ENCODE assay signal across 8 cellular contexts in genomic region chr1:117365350-117366280, GRCh38. TPM values are rescaled to one million over a fixed set of nuclear protein-coding genes. Genes with fewer than 3 reads are reported as not detected.
A peak's percentile ranks its signal among the peaks of the same experiment; 100 is the strongest.
DNase-seq lines count a peak whose midpoint lies in the region; ATAC-seq and TF ChIP-seq lines count a peak whose summit lies in the region.

No MANE protein-coding gene starts in this region.

- H3K36me3 ChIP-seq in Panc1 (ENCODE audit: control insufficient read depth, insufficient read depth, low read length) = no peaks in the 10 kb centered on the region; the same call in 1 of the 2 replicates
- no peaks in the 10 kb centered on the region for H3K36me3 ChIP-seq in ovary

- in situ Hi-C loops in Panc1 (cut with HindIII; ENCODE audit: low pct_unique_long_range_greater_than_20kb, low sequenced_read_pairs) (no loop called here), GM13977 (cut with MboI; ENCODE audit: low pct_unique_long_range_greater_than_20kb, low sequenced_read_pairs, unreplicated experiment) (no loop called here)

- TF ChIP-seq POLR2A in ovary (IDR thresholded peaks at IDR 0.05) = no peak

- H3K27me3 ChIP-seq in Panc1 (ENCODE audit: control insufficient read depth, insufficient read depth, low read length) (no peaks in the 10 kb centered on the region), ovary (no peaks in the 10 kb centered on the region)

- intact Hi-C loops in Panc1 (cut with micrococcal nuclease; ENCODE audit: unreplicated experiment) (no loop called here), ovary (cut with DNase I) (loop anchor here in 2 of 4 donors (10.0 kb wide), 2 partner anchors 389 to 991 kb away; partner anchors contain the start of gene ATP1A1 (in 1 of the 2))

- no peak for ATAC-seq in Panc1
- no peak for ATAC-seq in GM19463 (IDR thresholded peaks at IDR 0.05; ENCODE audit: unreplicated experiment)
- ATAC-seq in GM21786 (IDR thresholded peaks at IDR 0.05; ENCODE audit: unreplicated experiment) = no peak

- H3K4me3 ChIP-seq in GM12875 (ENCODE audit: low read depth, low read length) (peak overlapping the region; percentile 77), Panc1 (ENCODE audit: low read depth in 2 of 2, low read length in 2 of 2) (peak overlapping the region; percentile 81 to 93), epithelial cell of esophagus (ENCODE audit: low read length) (peak overlapping the region; percentile 75), ovary (peak overlapping the region; percentile 65)

- peak overlapping the region; percentile 89 for H3K27ac ChIP-seq in Panc1 (ENCODE audit: low read length)
- peak overlapping the region; percentile 96 to 99 for H3K27ac ChIP-seq in ovary

- 26 to 31% (median 28%) methylated on average over 11 of the region's 11 CpGs for WGBS in ovary, 3 donors

- DNase-seq in Panc1 (ENCODE audit: low read depth, low spot score) (no peak), epithelial cell of esophagus (ENCODE audit: low read depth) (no peak), ovary (peak; percentile 21 to 70 (median 34)), GM13977 (ENCODE audit: low spot score) (no peak), COR-L47 (lab: John Stamatoyannopoulos, UW) (no peak)

- H3K9me3 ChIP-seq in Panc1 (ENCODE audit: control insufficient read depth, insufficient read depth, low read depth, low read length) (no peaks in the 10 kb centered on the region), ovary (no peaks in the 10 kb centered on the region)

- TSS peak; percentile 90 for BruUV-seq in Panc1 (replicated peaks; lab: Mats Ljungman, UMichigan)

- CTCF ChIA-PET in Panc1 (lab: Charles Lee) = no interaction called here

- TF ChIP-seq EP300 in ovary (IDR thresholded peaks at IDR 0.05) = no peak

- POLR2A ChIA-PET in Panc1 (lab: Charles Lee) = no interaction called here

- H3K4me1 ChIP-seq in Panc1 (ENCODE audit: control insufficient read depth, insufficient read depth, low read length) (peaks cover 5% of the 10 kb centered on the region), ovary (ENCODE audit: insufficient read depth) (peaks cover 3% of the 10 kb centered on the region)

- TF ChIP-seq CTCF in GM12875 (IDR thresholded peaks at IDR 0.05; ENCODE audit: borderline replicate concordance, insufficient read depth, low read depth, low read length) = no peak
- TF ChIP-seq CTCF in Panc1 (IDR thresholded peaks at IDR 0.05) = no peak
- TF ChIP-seq CTCF in epithelial cell of esophagus (IDR thresholded peaks at IDR 0.05; ENCODE audit: insufficient read depth, low read depth, low read length, missing control alignments) = no peak
- TF ChIP-seq CTCF in ovary (IDR thresholded peaks at IDR 0.05) = no peak
- TF ChIP-seq CTCF in GM13977 (IDR thresholded peaks at IDR 0.05; ENCODE audit: extremely low read depth, insufficient read depth, missing control alignments) = no peak

RNA-seq across cellular contexts. Expression of gene MAN1A2, which starts 1.6 kb away (rescaled TPM):
- total RNA-seq in Panc1 (2021; ENCODE audit: unreplicated experiment) = 28.7 TPM
- 10.2 TPM for polyA plus RNA-seq in Panc1 (2012; ENCODE audit: insufficient read length)
- total RNA-seq in ovary = 10 to 100 TPM; 25.9 to 59.9 (median 48.1) TPM
- 10 to 100 TPM in 1 of 2 donors, 1 to 10 TPM in 1; 9.3 to 20.8 TPM for polyA plus RNA-seq in ovary

Comparison
In these comparisons a context has a peak if more than half of its experiments do, and no peak if none do; other contexts are left out.
1. DNase-seq: peak in ovary (5 of 5); none in Panc1 (single experiment), epithelial cell of esophagus (single experiment), GM13977 (single experiment) and COR-L47 (single experiment).
2. Peak in every context shown above with its lines, with median percentiles within 50 percentile points of each other: H3K4me3 ChIP-seq.